ENCODE assay signal across 9 cellular contexts in genomic region chr19:49767967-49768581, GRCh38. TPM values are rescaled to one million over a fixed set of nuclear protein-coding genes. Genes with fewer than 3 reads are reported as not detected.
DNase-seq lines count a peak whose midpoint lies in the region; TF ChIP-seq lines count a peak whose summit lies in the region.
"Had no signal": no experiment of that assay in that cellular context is flagged by ENCODE, and none has a peak within 500 bp of the region (broad histone marks: within the 10 kb centered on the region; RNA-seq: fewer than 3 reads in every experiment).

No MANE protein-coding gene starts in this region.

- no peak for DNase-seq in activated CD4-positive, alpha-beta T cell treated with anti-CD3 and anti-CD28 coated beads, Interleukin-2, amount 10 ng/mL, durations not matched to agents 24 days and 14 days
- DNase-seq in activated CD4-positive, alpha-beta T cell treated with anti-CD3 and anti-CD28 coated beads for 4 hours: no peak
- no peak for DNase-seq in adrenal gland
- DNase-seq in kidney epithelial cell (ENCODE audit: low read depth): no peak
- DNase-seq in substantia nigra (lab: John Stamatoyannopoulos, UW): no peak
- no peak for DNase-seq in DMS 273 treated with DMSO at 0.1 percent for 48 hours (lab: John Stamatoyannopoulos, UW)
- DNase-seq in activated CD8-positive, alpha-beta memory T cell treated with anti-CD3 and anti-CD28 coated beads, Interleukin-2, amount 50 U/mL, for 4 hours: no peak
- DNase-seq in NCI-H187 (lab: John Stamatoyannopoulos, UW): no peak

- H3K36me3 Mint-ChIP-seq in activated CD4-positive, alpha-beta T cell treated with anti-CD3 and anti-CD28 coated beads, Interleukin-2, amount 10 ng/mL, durations not matched to agents 24 days and 14 days (ENCODE audit: low read depth): peaks cover 8% of the 10 kb centered on the region

- H3K4me3 ChIP-seq in adrenal gland: peak overlapping the region in 2 of 4 donors; percentile 87 to 94
- peak overlapping the region; percentile 77 for H3K4me3 ChIP-seq in kidney epithelial cell (ENCODE audit: low read depth, low read length)

- H3K27ac ChIP-seq in adrenal gland (peak overlapping the region in 3 of 5 donors; percentile 76 to 94 (median 92)), substantia nigra (ENCODE audit: low read depth, low read length, poor library complexity, severe bottlenecking) (peak overlapping the region; percentile 79)

- H3K27me3 ChIP-seq in adrenal gland: no peaks in the 10 kb centered on the region
- no peaks in the 10 kb centered on the region for H3K27me3 ChIP-seq in kidney epithelial cell (ENCODE audit: control insufficient read depth, insufficient read depth, low read length)

- H3K27me3 Mint-ChIP-seq in activated CD4-positive, alpha-beta T cell treated with anti-CD3 and anti-CD28 coated beads, Interleukin-2, amount 10 ng/mL, durations not matched to agents 24 days and 14 days: no peaks in the 10 kb centered on the region

- TF ChIP-seq CTCF in adrenal gland (IDR thresholded peaks at IDR 0.05) (no peak), kidney epithelial cell (IDR thresholded peaks at IDR 0.05; ENCODE audit: insufficient read depth, low read length, poor library complexity, severe bottlenecking) (no peak)

- no peak for TF ChIP-seq POLR2A in adrenal gland (IDR thresholded peaks at IDR 0.05)

- peaks cover 34% of the 10 kb centered on the region for H3K4me1 Mint-ChIP-seq in activated CD4-positive, alpha-beta T cell treated with anti-CD3 and anti-CD28 coated beads, Interleukin-2, amount 10 ng/mL, durations not matched to agents 24 days and 14 days

- H3K4me1 ChIP-seq in adrenal gland (replicated peaks in 1 of 2): peaks cover 28 to 40% of the 10 kb centered on the region in 2 donors

- no peaks in the 10 kb centered on the region for H3K9me3 Mint-ChIP-seq in activated CD4-positive, alpha-beta T cell treated with anti-CD3 and anti-CD28 coated beads, Interleukin-2, amount 10 ng/mL, durations not matched to agents 24 days and 14 days

- peak overlapping the region; percentile 91 for H3K4me3 Mint-ChIP-seq in activated CD4-positive, alpha-beta T cell treated with anti-CD3 and anti-CD28 coated beads, Interleukin-2, amount 10 ng/mL, durations not matched to agents 24 days and 14 days

- peak overlapping the region; percentile 79 for H3K27ac Mint-ChIP-seq in activated CD4-positive, alpha-beta T cell treated with anti-CD3 and anti-CD28 coated beads, Interleukin-2, amount 10 ng/mL, durations not matched to agents 24 days and 14 days

- H3K9me3 ChIP-seq in adrenal gland (replicated peaks in 1 of 3): no peaks in the 10 kb centered on the region

- no peaks in the 10 kb centered on the region for H3K36me3 ChIP-seq in adrenal gland (replicated peaks in 1 of 2)
- H3K36me3 ChIP-seq in kidney epithelial cell (ENCODE audit: control insufficient read depth, insufficient read depth, low read length): no peaks in the 10 kb centered on the region

- WGBS in adrenal gland, 4 donors: 50 to 57% (median 52%) methylated on average over 10 to 12 of the region's 12 CpGs

- intact Hi-C loops in activated CD4-positive, alpha-beta T cell treated with anti-CD3 and anti-CD28 coated beads, Interleukin-2, amount 10 ng/mL, durations not matched to agents 24 days and 14 days (cut with micrococcal nuclease): loop anchor here (2.0 to 5.0 kb wide), 5 partner anchors 77 to 177 kb away; partner anchors contain the start of genes CPT1C, PRR12, PTOV1 and RRAS
- intact Hi-C loops in adrenal gland (cut with DNase I): no loop called here

RNA-seq across cellular contexts. Expression of gene AP2A1, which starts 1.3 kb away (rescaled TPM):
- 61.8 and 68.0 TPM in 2 replicates for total RNA-seq in activated CD4-positive, alpha-beta T cell treated with anti-CD3 and anti-CD28 coated beads, Interleukin-2, amount 10 ng/mL, durations not matched to agents 24 days and 14 days
- total RNA-seq in adrenal gland: 100 to 1,000 TPM; 199 to 455 (median 265) TPM
- 100 to 1,000 TPM in 1 of 3 donors, 10 to 100 TPM in 2; 71.5 to 131 (median 90.3) TPM for polyA plus RNA-seq in adrenal gland
- 98.9 and 111 TPM in 2 replicates for total RNA-seq in kidney epithelial cell

RNA-seq across cellular contexts. Expression of gene TSKS, which starts 5.0 kb away (rescaled TPM):
- total RNA-seq in activated CD4-positive, alpha-beta T cell treated with anti-CD3 and anti-CD28 coated beads, Interleukin-2, amount 10 ng/mL, durations not matched to agents 24 days and 14 days: 0.92 and 1.6 TPM in 2 replicates
- total RNA-seq in adrenal gland (under 1 TPM in 4 of 8 donors, not detected in 4; 0.14 to 0.47 (median 0.35) TPM), kidney epithelial cell (not detected in 2 replicates)
- polyA plus RNA-seq in adrenal gland: 1 to 10 TPM in 1 of 3 donors, under 1 TPM in 1, not detected in 1; 0.94 to 1.7 TPM
- total RNA-seq: myocyte had no signal

RNA-seq across cellular contexts. Expression of gene FUZ, which starts 45.0 kb away (rescaled TPM):
- total RNA-seq in activated CD4-positive, alpha-beta T cell treated with anti-CD3 and anti-CD28 coated beads, Interleukin-2, amount 10 ng/mL, durations not matched to agents 24 days and 14 days: 16.2 and 16.4 TPM in 2 replicates
- 10 to 100 TPM; 22.0 to 72.5 (median 45.7) TPM for total RNA-seq in adrenal gland
- 10 to 100 TPM in 2 of 3 donors, 1 to 10 TPM in 1; 7.6 to 62.0 (median 47.7) TPM for polyA plus RNA-seq in adrenal gland
- total RNA-seq in kidney epithelial cell: 13.2 and 14.8 TPM in 2 replicates

RNA-seq across cellular contexts. Expression of gene MED25, which starts 50.0 kb away (rescaled TPM):
- total RNA-seq in activated CD4-positive, alpha-beta T cell treated with anti-CD3 and anti-CD28 coated beads, Interleukin-2, amount 10 ng/mL, durations not matched to agents 24 days and 14 days: 49.1 and 51.5 TPM in 2 replicates
- total RNA-seq in adrenal gland (100 to 1,000 TPM in 5 of 8 donors, 10 to 100 TPM in 3; 78.3 to 211 (median 107) TPM), kidney epithelial cell (31.6 and 34.5 TPM in 2 replicates)
- 100 to 1,000 TPM in 2 of 3 donors, 10 to 100 TPM in 1; 71.2 to 457 (median 299) TPM for polyA plus RNA-seq in adrenal gland
